Comparison of ENCODE assay signal across 15 cellular contexts in the genomic region with DNA sequence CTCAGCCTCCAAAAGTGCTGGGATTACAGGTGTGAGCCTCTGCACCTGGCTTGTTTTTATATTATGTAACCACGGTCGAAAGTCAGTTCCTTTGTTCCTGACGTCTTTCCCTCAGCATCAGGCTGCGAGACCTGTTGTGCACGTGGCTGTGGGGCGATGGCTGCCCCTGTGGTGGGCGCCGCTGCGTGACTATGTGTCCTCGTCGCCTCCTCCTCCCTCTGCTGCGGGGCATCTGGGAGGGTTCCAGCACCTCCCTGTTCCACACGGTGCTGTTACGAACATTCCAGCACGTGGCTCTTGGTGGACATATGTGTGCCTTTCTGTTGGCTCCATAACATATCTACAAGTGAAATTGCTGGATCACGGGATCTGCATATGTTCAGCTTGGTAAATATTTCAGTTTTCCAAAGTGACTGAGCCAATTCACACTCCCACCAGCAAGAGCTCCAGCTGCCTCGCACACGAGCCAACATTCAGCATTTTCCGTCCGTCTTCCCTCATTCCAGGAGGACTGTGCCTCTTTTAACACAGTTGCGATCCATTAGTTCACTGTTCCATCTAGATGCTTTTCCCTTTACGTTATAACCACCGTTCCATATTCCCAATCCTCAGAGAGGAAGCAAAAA. TPM values are rescaled to one million over a fixed set of nuclear protein-coding genes. Genes with fewer than 3 reads are reported as not detected.
DNase-seq lines count a peak whose midpoint lies in the region; ATAC-seq and TF ChIP-seq lines count a peak whose summit lies in the region.
"Had no signal": no experiment of that assay in that cellular context is flagged by ENCODE, and none has a peak within 500 bp of the region (broad histone marks: within the 10 kb centered on the region; RNA-seq: fewer than 3 reads in every experiment).

No MANE protein-coding gene starts in this region.

- ATAC-seq in HG02642 (IDR thresholded peaks at IDR 0.05; ENCODE audit: poor library complexity, unreplicated experiment): peak; percentile 10
- ATAC-seq in GM18870 (IDR thresholded peaks at IDR 0.05; ENCODE audit: unreplicated experiment): no peak
- ATAC-seq: sciatic nerve, upper lobe of right lung had no signal

- H4K20me1 ChIP-seq in DOHH2 (ENCODE audit: control insufficient read depth, insufficient read depth, low read depth, low read length): peaks cover 14% of the 10 kb centered on the region

- TF ChIP-seq POLR2A in spleen (IDR thresholded peaks at IDR 0.05): no peak

- peak; percentile 48 for DNase-seq in cerebellar cortex (ENCODE audit: low spot score)
- no peak for DNase-seq in spleen
- DNase-seq in activated effector memory CD4-positive, alpha-beta T cell treated with anti-CD3 and anti-CD28 coated beads, Interleukin-2, amount 50 U/mL, for 16 hours: no peak
- DNase-seq in NCI-H1105 (lab: John Stamatoyannopoulos, UW): no peak
- DNase-seq: activated CD4-positive, alpha-beta memory T cell treated with anti-CD3 and anti-CD28 coated beads, Interleukin-2, amount 10 ng/mL, durations not matched to agents 7 days and 5 days; adrenal gland; AML-193; NCI-H187; upper lobe of right lung; WERI-Rb-1 had no signal

- H3F3A ChIP-seq in DOHH2 (ENCODE audit: control insufficient read depth, insufficient read depth): no peaks in the 10 kb centered on the region; the same call in 1 of the 2 replicates

- intact Hi-C loops in spleen (cut with DNase I; ENCODE audit: low total_unique reads): no loop called here

- WGBS in spleen, 5 donors: 66 to 88% (median 82%) methylated on average over 22 to 23 of the region's 23 CpGs

- H3K4me2 ChIP-seq in DOHH2 (ENCODE audit: low read length): peak overlapping the region; percentile 43

- H3K36me3 ChIP-seq in DOHH2 (ENCODE audit: control insufficient read depth, low read length) (peaks cover 4% of the 10 kb centered on the region), spleen (peaks cover 0 to 37% (median 0%) of the 10 kb centered on the region in 6 donors)
- H3K36me3 ChIP-seq: adrenal gland, cardiac muscle cell, upper lobe of right lung, WERI-Rb-1 had no signal

- TF ChIP-seq CTCF in DOHH2 (IDR thresholded peaks at IDR 0.05; ENCODE audit: low read depth, low read length, poor library complexity, severe bottlenecking): no peak
- no peak for TF ChIP-seq CTCF in spleen (IDR thresholded peaks at IDR 0.05 in 8 of 11, conservative IDR thresholded peaks at IDR 0.05 in 3 of 11)

- H3K9me3 ChIP-seq in DOHH2 (ENCODE audit: control insufficient read depth, insufficient read depth, low read length) (no peaks in the 10 kb centered on the region), spleen (no peaks in the 10 kb centered on the region)
- H3K9me3 ChIP-seq: adrenal gland, upper lobe of right lung had no signal

- peaks cover 44% of the 10 kb centered on the region for H3K79me2 ChIP-seq in DOHH2 (ENCODE audit: control insufficient read depth, low read length)

- H3K27me3 ChIP-seq in DOHH2 (ENCODE audit: control insufficient read depth, low read length) (no peaks in the 10 kb centered on the region), spleen (replicated peaks in 1 of 7) (no peaks in the 10 kb centered on the region)
- H3K27me3 ChIP-seq: adrenal gland, cardiac muscle cell, upper lobe of right lung had no signal

- H3K4me1 ChIP-seq in DOHH2 (ENCODE audit: control insufficient read depth, low read length) (peaks cover 20% of the 10 kb centered on the region), spleen (peaks cover 0 to 77% (median 29%) of the 10 kb centered on the region in 6 donors)
- H3K4me1 ChIP-seq: adrenal gland, upper lobe of right lung had no signal

- H3K4me3 ChIP-seq in DOHH2 (ENCODE audit: low read length) (peak overlapping the region; percentile 10; the same call in 1 of the 2 replicates), spleen (no peak overlapping the region)
- H3K4me3 ChIP-seq: adrenal gland, cardiac muscle cell, upper lobe of right lung had no signal

- no peaks in the 10 kb centered on the region for H3K9me2 ChIP-seq in DOHH2 (replicated peaks; ENCODE audit: control insufficient read depth, low read length)

- H3K27ac ChIP-seq in DOHH2 (ENCODE audit: low read depth, low read length) (no peak overlapping the region), spleen (peak overlapping the region in 5 of 8 donors; percentile 30 to 50 (median 39))
- H3K27ac ChIP-seq: adrenal gland, cardiac muscle cell, upper lobe of right lung, WERI-Rb-1 had no signal

RNA-seq across cellular contexts. Expression of a gene that starts 25.1 kb away (rescaled TPM):
- 100 to 1,000 TPM in 2 of 7 donors, 10 to 100 TPM in 5; 74.0 to 196 (median 93.6) TPM for total RNA-seq in spleen
- 10 to 100 TPM; 48.8 to 63.8 (median 52.1) TPM for polyA plus RNA-seq in spleen

RNA-seq across cellular contexts. Expression of a gene that starts 47.1 kb away (rescaled TPM):
- 10 to 100 TPM; 13.7 to 29.4 (median 20.4) TPM for total RNA-seq in spleen
- 10 to 100 TPM; 38.2 to 69.3 (median 42.4) TPM for polyA plus RNA-seq in spleen

RNA-seq across cellular contexts. Expression of a gene that starts 47.1 kb away (rescaled TPM):
- total RNA-seq in spleen: 10 to 100 TPM; 19.0 to 24.7 (median 23.3) TPM
- polyA plus RNA-seq in spleen: 10 to 100 TPM; 24.1 to 35.8 (median 27.2) TPM

RNA-seq across cellular contexts. Expression of a gene that starts 56.4 kb away (rescaled TPM):
- 100 to 1,000 TPM in 1 of 7 donors, 10 to 100 TPM in 6; 47.3 to 104 (median 62.0) TPM for total RNA-seq in spleen
- 100 to 1,000 TPM in 1 of 3 donors, 10 to 100 TPM in 2; 48.8 to 118 (median 75.0) TPM for polyA plus RNA-seq in spleen
